Comparison of ENCODE assay signal across 19 cellular contexts in genomic region chr9:21584890-21585289, GRCh38.
A peak's percentile ranks its signal among the peaks of the same experiment; 100 is the strongest.
DNase-seq lines count a peak whose midpoint lies in the region; ATAC-seq, FAIRE-seq and TF ChIP-seq lines count a peak whose summit lies in the region.
"Had no signal": no experiment of that assay in that cellular context is flagged by ENCODE, and none has a peak within 500 bp of the region (broad histone marks: within the 10 kb centered on the region; RNA-seq: fewer than 3 reads in every experiment).

No MANE protein-coding gene starts in this region.

- POLR2A ChIA-PET in A549 (lab: Yijun Ruan, JAX) (interaction anchor here (0.6 to 0.9 kb wide), 2 partner anchors 98 to 266 kb away, joined by 4 to 6 read pairs; no protein-coding TSS in a partner anchor), IMR-90 (lab: Charles Lee; ENCODE audit: unreplicated experiment) (no interaction called here), H1 (lab: Charles Lee; ENCODE audit: partially characterized antibody) (no interaction called here)

- no TSS peak for BruUV-seq in IMR-90 (replicated peaks; lab: Mats Ljungman, UMichigan)

- in situ Hi-C loops in IMR-90 (cut with MboI; ENCODE audit: low sequenced_read_pairs), result loop anchor here (25.0 kb wide), 1 partner anchor 402 kb away; the partner anchor contains the start of genes CDKN2A and CDKN2B-AS1

- no peaks in the 10 kb centered on the region for H4K20me1 ChIP-seq in IMR-90 (ENCODE audit: insufficient read depth, low read length)
- no peaks in the 10 kb centered on the region for H4K20me1 ChIP-seq in H1 (replicated peaks in 1 of 2; ENCODE audit: control insufficient read depth in 1 of 2, insufficient read depth in 2 of 2, low read length in 2 of 2)
- H4K20me1 ChIP-seq in fibroblast of lung (ENCODE audit: control insufficient read depth, extremely low read depth, insufficient read depth, low read length), result no peaks in the 10 kb centered on the region

- H2BK5ac ChIP-seq in IMR-90 (ENCODE audit: low read depth, low read length, poor library complexity, severe bottlenecking) (no peak overlapping the region), H1 (ENCODE audit: low read depth, low read length) (no peak overlapping the region)

- no peaks in the 10 kb centered on the region; the same call in 1 of the 2 replicates for H3K9me1 ChIP-seq in IMR-90 (ENCODE audit: insufficient read depth, low read length)

- no peak overlapping the region for H2BK12ac ChIP-seq in H1 (ENCODE audit: low read depth, low read length)

- H2AK5ac ChIP-seq in IMR-90 (ENCODE audit: low read depth, low read length) (0 out of 2 replicates have a peak overlapping the region, but pooled peaks have one; percentile 37), H1 (ENCODE audit: low read depth, low read length) (no peak overlapping the region)

- H3K27me3 ChIP-seq in IMR-90 (ENCODE audit: control insufficient read depth, insufficient read depth, low read length) (no peaks in the 10 kb centered on the region), H1 (replicated peaks in 1 of 4; ENCODE audit: control insufficient read depth in 3 of 4, extremely low read depth in 1 of 4, insufficient read depth in 3 of 4, low read length in 3 of 4) (no peaks in the 10 kb centered on the region), fibroblast of lung (ENCODE audit: control insufficient read depth, insufficient read depth, low read length) (no peaks in the 10 kb centered on the region), psoas muscle (ENCODE audit: insufficient read depth in 3 of 3, low read length in 2 of 3) (peaks cover 0 to 7% (median 0%) of the 10 kb centered on the region in 3 donors)

- TF ChIP-seq POLR2A in A549 (IDR thresholded peaks at IDR 0.05; ENCODE audit: low read length) (no peak), IMR-90 (IDR thresholded peaks at IDR 0.05; ENCODE audit: low read depth, low read length) (no peak), H1 (IDR thresholded peaks at IDR 0.05; ENCODE audit: control extremely low read depth in 1 of 2, low read depth in 2 of 2, low read length in 2 of 2) (no peak)

- H4K91ac ChIP-seq in IMR-90 (ENCODE audit: insufficient read depth, low read depth, low read length) (no peak overlapping the region), H1 (replicated peaks; ENCODE audit: insufficient read length, low read length) (no peak overlapping the region)

- H3K9me3 ChIP-seq in A549, result no peaks in the 10 kb centered on the region
- H3K9me3 ChIP-seq in IMR-90 (ENCODE audit: control insufficient read depth, insufficient read depth, low read length), result no peaks in the 10 kb centered on the region
- H3K9me3 ChIP-seq in H1 (ENCODE audit: insufficient read depth in 2 of 2, low read depth in 1 of 2, low read length in 1 of 2), result no peaks in the 10 kb centered on the region
- H3K9me3 ChIP-seq in fibroblast of lung (ENCODE audit: control insufficient read depth, insufficient read depth, low read depth, low read length), result no peaks in the 10 kb centered on the region
- no peaks in the 10 kb centered on the region for H3K9me3 ChIP-seq in psoas muscle

- TF ChIP-seq EP300 in A549 (IDR thresholded peaks at IDR 0.05) (no peak), H1 (IDR thresholded peaks at IDR 0.05; ENCODE audit: borderline replicate concordance in 1 of 2, low read depth in 2 of 2, low read length in 2 of 2) (no peak)

- H3K4me3 Mint-ChIP-seq in stimulated activated memory B cell treated with anti-CD40 and anti-IgM and Interleukin-4, amounts not matched to agents 10 μg/mL and 1 μg/mL and 100 μg/mL, for 72 hours, result no peak overlapping the region
- H3K4me3 Mint-ChIP-seq: B cell; CD4-positive, alpha-beta T cell; IgD-negative memory B cell had no signal

- H2AFZ ChIP-seq in IMR-90 (replicated peaks; ENCODE audit: low read length, poor library complexity), result no peak overlapping the region
- 0 out of 2 replicates have a peak overlapping the region, but pooled peaks have one; percentile 17 for H2AFZ ChIP-seq in H1 (ENCODE audit: low read length)
- H2AFZ ChIP-seq in fibroblast of lung (ENCODE audit: low read length), result peak overlapping the region; percentile 12

- H3K36me3 Mint-ChIP-seq in stimulated activated memory B cell treated with anti-CD40 and anti-IgM and Interleukin-4, amounts not matched to agents 10 μg/mL and 1 μg/mL and 100 μg/mL, for 72 hours, result no peaks in the 10 kb centered on the region
- H3K36me3 Mint-ChIP-seq: IgD-negative memory B cell had no signal

- H3K4me3 ChIP-seq in A549, result no peak overlapping the region
- H3K4me3 ChIP-seq in IMR-90 (ENCODE audit: insufficient read depth, low read depth, low read length), result no peak overlapping the region
- H3K4me3 ChIP-seq in H1 (ENCODE audit: extremely low read depth in 1 of 4, insufficient read depth in 2 of 4, low read depth in 3 of 4, low read length in 4 of 4), result no peak overlapping the region
- H3K4me3 ChIP-seq in fibroblast of lung (replicated peaks in 1 of 4; ENCODE audit: control extremely low read depth in 1 of 4, insufficient read depth in 1 of 4, low read depth in 3 of 4, low read length in 4 of 4), result no peak overlapping the region
- no peak overlapping the region for H3K4me3 ChIP-seq in psoas muscle

- H4K8ac ChIP-seq in IMR-90 (ENCODE audit: low read depth in 2 of 2, low read length in 2 of 2) (no peak overlapping the region), H1 (ENCODE audit: extremely low read depth, insufficient read depth, low read length) (no peak overlapping the region)

- H2BK20ac ChIP-seq in IMR-90 (ENCODE audit: low read depth, low read length), result no peak overlapping the region
- no peak overlapping the region for H2BK20ac ChIP-seq in H1 (ENCODE audit: low read length)

- H2BK120ac ChIP-seq in IMR-90 (ENCODE audit: low read depth, low read length) (no peak overlapping the region), H1 (replicated peaks; ENCODE audit: low read depth, low read length) (no peak overlapping the region)

- 92% methylated on average over 2 of the region's 2 CpGs for WGBS in A549 (ENCODE audit: missing lambda C conversion rate)
- 80% methylated on average over 1 of the region's 2 CpGs; no CpG with 5 or more reads in 1 of the 2 experiments for WGBS in IMR-90 (ENCODE audit: extremely low coverage in 2 of 2, insufficient read length in 1 of 2), 2 experiments
- 100% methylated on average over 2 of the region's 2 CpGs; no CpG with 5 or more reads in 1 of the 2 experiments for WGBS in H1 (ENCODE audit: extremely low coverage in 1 of 2, insufficient coverage in 1 of 2, insufficient read length in 1 of 2, insufficient replicate concordance in 2 of 2, low coverage in 1 of 2, low lambda C conversion rate in 2 of 2, missing lambda C conversion rate in 1 of 2), 2 experiments
- WGBS in psoas muscle, 3 donors, result 57 to 85% (median 82%) methylated on average over 2 of the region's 2 CpGs

- H3K18ac ChIP-seq in IMR-90 (ENCODE audit: low read depth, low read length), result peak overlapping the region; percentile 24; the same call in 1 of the 2 replicates
- H3K18ac ChIP-seq in H1 (ENCODE audit: extremely low read depth, low read length), result no peak overlapping the region

- intact Hi-C loops in IMR-90 (cut with micrococcal nuclease) (no loop called here), psoas muscle (cut with DNase I) (no loop called here)

- no peaks in the 10 kb centered on the region for H3K4me1 Mint-ChIP-seq in stimulated activated memory B cell treated with anti-CD40 and anti-IgM and Interleukin-4, amounts not matched to agents 10 μg/mL and 1 μg/mL and 100 μg/mL, for 72 hours
- H3K4me1 Mint-ChIP-seq: B cell had no signal

- H3K36me3 ChIP-seq in IMR-90 (ENCODE audit: control insufficient read depth, insufficient read depth, low read length) (no peaks in the 10 kb centered on the region), H1 (ENCODE audit: control insufficient read depth in 2 of 4, insufficient read depth in 4 of 4, low read length in 3 of 4) (no peaks in the 10 kb centered on the region), fibroblast of lung (ENCODE audit: control insufficient read depth, insufficient read depth, low read length) (no peaks in the 10 kb centered on the region), psoas muscle (ENCODE audit: insufficient read depth in 1 of 2, low read depth in 1 of 2) (no peaks in the 10 kb centered on the region)

- H3K23ac ChIP-seq in IMR-90 (ENCODE audit: low read depth, low read length), result no peak overlapping the region
- H3K23ac ChIP-seq in H1 (ENCODE audit: insufficient read length), result no peak overlapping the region

- 0 out of 2 replicates have a peak overlapping the region, but pooled peaks have one; percentile 19 for H3K14ac ChIP-seq in IMR-90 (replicated peaks; ENCODE audit: low read depth, low read length)
- H3K14ac ChIP-seq in H1 (ENCODE audit: insufficient read length), result no peak overlapping the region

- H3K79me1 ChIP-seq in IMR-90 (ENCODE audit: low read depth in 1 of 2, low read length in 2 of 2) (peaks cover 7 to 12% of the 10 kb centered on the region in 2 experiments; a peak in 2 of 4 replicates), H1 (ENCODE audit: low read depth, low read length) (no peaks in the 10 kb centered on the region)

- dilution Hi-C loops in IMR-90 (cut with HindIII; ENCODE audit: low sequenced_read_pairs, unreplicated experiment), result no loop called here

- no peaks in the 10 kb centered on the region for H3K23me2 ChIP-seq in H1 (ENCODE audit: low read depth, low read length)

- peak overlapping the region; percentile 93 to 97 for H3K27ac ChIP-seq in A549
- no peak overlapping the region for H3K27ac ChIP-seq in IMR-90 (ENCODE audit: insufficient read depth, low read length)
- H3K27ac ChIP-seq in H1 (ENCODE audit: low read depth, low read length), result no peak overlapping the region
- no peak overlapping the region for H3K27ac ChIP-seq in fibroblast of lung (ENCODE audit: insufficient read depth, low read length)
- no peak overlapping the region for H3K27ac ChIP-seq in psoas muscle
- H3K27ac ChIP-seq: 22Rv1 had no signal

- DNase-seq in A549 (ENCODE audit: low read depth in 1 of 2, low spot score in 1 of 2) (no peak), IMR-90 (peak; percentile 38), H1 (ENCODE audit: low read depth in 1 of 2, low spot score in 2 of 2) (no peak), fibroblast of lung (ENCODE audit: low read depth in 2 of 2) (no peak), NCI-H446 (lab: John Stamatoyannopoulos, UW) (no peak), psoas muscle (no peak)
- no peak for DNase-seq in NK-92 treated with Interleukin-12 subunit alpha and Interleukin-12 subunit beta, amount 100 ng/mL, for 24 hours (lab: John Stamatoyannopoulos, UW)
- DNase-seq: C1 segment of cervical spinal cord; CD4-positive, alpha-beta T cell; DMS79 treated with DMSO at 0.1 percent for 48 hours; EL; HCEC 1CT had no signal

- FAIRE-seq in A549 (lab: Jason Lieb, UNC) (peak; percentile 54), H1 (lab: Jason Lieb, UNC) (no peak)
- FAIRE-seq: G401.6, GM12891, GM19239 had no signal

- H3K79me2 ChIP-seq in H1 (ENCODE audit: control insufficient read depth in 1 of 2, insufficient read depth in 2 of 2, low read length in 2 of 2) (no peaks in the 10 kb centered on the region), fibroblast of lung (ENCODE audit: control insufficient read depth, insufficient read depth, low read length) (peaks cover 16% of the 10 kb centered on the region)

- H3K4me2 ChIP-seq in A549 (peak overlapping the region; percentile 96), IMR-90 (ENCODE audit: low read depth, low read length) (no peak overlapping the region), H1 (ENCODE audit: insufficient read depth in 1 of 2, low read depth in 2 of 2, low read length in 2 of 2) (no peak overlapping the region), fibroblast of lung (ENCODE audit: extremely low read depth, insufficient read depth, low read length) (no peak overlapping the region)

- TF ChIP-seq CTCF in A549 (IDR thresholded peaks at IDR 0.05), result no peak
- TF ChIP-seq CTCF in IMR-90 (conservative IDR thresholded peaks at IDR 0.05; ENCODE audit: low read depth, low read length), result no peak
- TF ChIP-seq CTCF in H1 (IDR thresholded peaks at IDR 0.05; ENCODE audit: control extremely low read depth in 1 of 3, insufficient read depth in 1 of 3, low read depth in 1 of 3, low read length in 3 of 3), result no peak
- no peak for TF ChIP-seq CTCF in fibroblast of lung (conservative IDR thresholded peaks at IDR 0.05 in 1 of 2, IDR thresholded peaks at IDR 0.05 in 1 of 2; ENCODE audit: low read depth in 1 of 2, low read length in 2 of 2)
- no peak for TF ChIP-seq CTCF in psoas muscle (IDR thresholded peaks at IDR 0.05)

- H3K9me3 Mint-ChIP-seq in stimulated activated memory B cell treated with anti-CD40 and anti-IgM and Interleukin-4, amounts not matched to agents 10 μg/mL and 1 μg/mL and 100 μg/mL, for 72 hours, result no peaks in the 10 kb centered on the region
- H3K9me3 Mint-ChIP-seq: CD4-positive, alpha-beta T cell had no signal

- TF ChIP-seq RAD21 in A549 (conservative IDR thresholded peaks at IDR 0.05 in 1 of 2, IDR thresholded peaks at IDR 0.05 in 1 of 2), result no peak
- no peak for TF ChIP-seq RAD21 in IMR-90 (IDR thresholded peaks at IDR 0.05; ENCODE audit: low read length)
- TF ChIP-seq RAD21 in H1 (IDR thresholded peaks at IDR 0.05 in 1 of 2, conservative IDR thresholded peaks at IDR 0.05 in 1 of 2; ENCODE audit: low read depth in 2 of 2, low read length in 2 of 2), result no peak

- no peak overlapping the region for H3K27ac Mint-ChIP-seq in stimulated activated memory B cell treated with anti-CD40 and anti-IgM and Interleukin-4, amounts not matched to agents 10 μg/mL and 1 μg/mL and 100 μg/mL, for 72 hours
- H3K27ac Mint-ChIP-seq: B cell; CD4-positive, alpha-beta T cell; IgD-negative memory B cell had no signal

- H3K4ac ChIP-seq in IMR-90 (ENCODE audit: low read depth, low read length) (0 out of 2 replicates have a peak overlapping the region, but pooled peaks have one; percentile 15), H1 (replicated peaks; ENCODE audit: insufficient read length, low read depth, low read length) (no peak overlapping the region)

- H3K9ac ChIP-seq in IMR-90 (ENCODE audit: low read depth, low read length) (no peak overlapping the region), H1 (replicated peaks in 1 of 4; ENCODE audit: extremely low read depth in 1 of 4, low read depth in 3 of 4, low read length in 3 of 4) (no peak overlapping the region; a peak in 1 of 7 replicates), fibroblast of lung (ENCODE audit: insufficient read depth, low read length) (no peak overlapping the region)

- no peak overlapping the region; the same call in 1 of the 2 replicates for H4K5ac ChIP-seq in IMR-90 (ENCODE audit: low read depth, low read length)
- H4K5ac ChIP-seq in H1 (ENCODE audit: insufficient read length, low read depth, low read length), result no peak overlapping the region

- H2BK15ac ChIP-seq in IMR-90 (ENCODE audit: low read depth, low read length), result peak overlapping the region; percentile 15; the same call in 1 of the 3 replicates
- no peak overlapping the region for H2BK15ac ChIP-seq in H1 (ENCODE audit: low read length)

- CTCF ChIA-PET in A549 (lab: Yijun Ruan, JAX), result interaction anchor here (0.6 to 2.1 kb wide), 9 partner anchors 8 to 266 kb away, joined by 3 to 11 read pairs (median 3); no protein-coding TSS in a partner anchor
- CTCF ChIA-PET in IMR-90 (lab: Yijun Ruan, JAX), result no interaction called here
- CTCF ChIA-PET in H1 (lab: Charles Lee; ENCODE audit: partially characterized antibody), result interaction anchor here (0.6 kb wide), 1 partner anchor 206 kb away, joined by 3 read pairs; no protein-coding TSS in a partner anchor

- H3K27me3 Mint-ChIP-seq in stimulated activated memory B cell treated with anti-CD40 and anti-IgM and Interleukin-4, amounts not matched to agents 10 μg/mL and 1 μg/mL and 100 μg/mL, for 72 hours, result peaks cover 27% of the 10 kb centered on the region
- H3K27me3 Mint-ChIP-seq: CD4-positive, alpha-beta T cell had no signal

- H3K56ac ChIP-seq in IMR-90 (ENCODE audit: extremely low read depth, insufficient read depth, low read length), result no peak overlapping the region
- H3K56ac ChIP-seq in H1 (replicated peaks; ENCODE audit: insufficient read length, low read depth, low read length), result no peak overlapping the region

- no peak overlapping the region for H2AK9ac ChIP-seq in IMR-90 (replicated peaks; ENCODE audit: low read depth, low read length, poor library complexity)

- H3K4me1 ChIP-seq in A549 (peaks cover 90% of the 10 kb centered on the region), IMR-90 (ENCODE audit: control insufficient read depth, insufficient read depth, low read length) (peaks cover 9% of the 10 kb centered on the region), H1 (replicated peaks in 1 of 4; ENCODE audit: control insufficient read depth in 3 of 4, insufficient read depth in 4 of 4, low read length in 3 of 4) (no peaks in the 10 kb centered on the region), fibroblast of lung (ENCODE audit: control insufficient read depth, extremely low read depth, insufficient read depth, low read length) (peaks cover 5% of the 10 kb centered on the region), psoas muscle (no peaks in the 10 kb centered on the region)

- ATAC-seq in A549 (no peak), IMR-90 (ENCODE audit: low read depth) (peak; percentile 68), psoas muscle (no peak)
- ATAC-seq in stimulated activated memory B cell treated with anti-CD40 and anti-IgM and Interleukin-4, amounts not matched to agents 10 μg/mL and 1 μg/mL and 100 μg/mL, for 72 hours, result no peak

Comparison
In these comparisons a context has a peak if more than half of its experiments do, and no peak if none do; other contexts are left out.
1. H3K27ac ChIP-seq: peak in A549 (2 of 2); none in IMR-90 (single experiment), H1 (single experiment), fibroblast of lung (single experiment) and psoas muscle (single experiment).